Comparison of ENCODE assay signal across 1 cellular context in genomic region chr7:44573464-44574285, GRCh38.
TF ChIP-seq lines count a peak whose summit lies in the region.

DDX56 (minus strand) TSS chr7:44573908; CDS start chr7:44573895, 13 bp downstream.

TF ChIP-seq in HepG2, 621 proteins besides CTCF, POLR2A, EP300 and RAD21 (continued from another document and continues in another):
- TF ChIP-seq KIAA2018 (CRISPR knock-in tag; IDR thresholded peaks at IDR 0.05; ENCODE audit: borderline replicate concordance) = peak; percentile 96; the same call in 1 of the 2 replicates
- no peak for TF ChIP-seq DNMT1 (CRISPR knock-in tag; IDR thresholded peaks at IDR 0.05)
- TF ChIP-seq PRMT3 (CRISPR knock-in tag; IDR thresholded peaks at IDR 0.05; ENCODE audit: borderline replicate concordance, low read depth) = no peak; the same call in 1 of the 2 replicates
- peak; percentile 82 for TF ChIP-seq CREM (IDR thresholded peaks at IDR 0.05)
- no peak; the same call in 1 of the 2 replicates for TF ChIP-seq CREM (CRISPR knock-in tag; IDR thresholded peaks at IDR 0.05)
- TF ChIP-seq CREB1 (IDR thresholded peaks at IDR 0.05) = peak; percentile 74
- TF ChIP-seq CREB1 (CRISPR knock-in tag; IDR thresholded peaks at IDR 0.05) = peak; percentile 88
- TF ChIP-seq SIN3B (IDR thresholded peaks at IDR 0.05; ENCODE audit: low read length) = 0 out of 2 replicates have a peak, but pooled peaks have one; percentile 6
- peak; percentile 89 for TF ChIP-seq HDAC1 (CRISPR knock-in tag; IDR thresholded peaks at IDR 0.05)
- peak; percentile 83; the same call in 1 of the 2 replicates for TF ChIP-seq NFE2L1 (CRISPR knock-in tag; IDR thresholded peaks at IDR 0.05; ENCODE audit: borderline replicate concordance)
- TF ChIP-seq PHF5A (CRISPR knock-in tag; IDR thresholded peaks at IDR 0.05; ENCODE audit: low read depth, unreplicated experiment) = peak; percentile 67
- peak; percentile 61 for TF ChIP-seq JARID2 (CRISPR knock-in tag; IDR thresholded peaks at IDR 0.05; ENCODE audit: insufficient replicate concordance)
- TF ChIP-seq MEIS2 (CRISPR knock-in tag; IDR thresholded peaks at IDR 0.05) = peak; percentile 91
- 0 out of 2 replicates have a peak, but pooled peaks have one; percentile 51 for TF ChIP-seq MIXL1 (CRISPR knock-in tag; IDR thresholded peaks at IDR 0.05)
- peak; percentile 22; the same call in 1 of the 2 replicates for TF ChIP-seq ZFP82 (CRISPR knock-in tag; IDR thresholded peaks at IDR 0.05; ENCODE audit: borderline replicate concordance)
- TF ChIP-seq TFDP2 (CRISPR knock-in tag; IDR thresholded peaks at IDR 0.05) = peak; percentile 96
- no peak for TF ChIP-seq MZF1 (CRISPR knock-in tag; IDR thresholded peaks at IDR 0.05; ENCODE audit: borderline replicate concordance)
- no peak for TF ChIP-seq PHB2 (IDR thresholded peaks at IDR 0.05; ENCODE audit: partially characterized antibody)
- TF ChIP-seq RBM39 (IDR thresholded peaks at IDR 0.05; ENCODE audit: low read depth, low read length, poor library complexity, severe bottlenecking) = peak; percentile 81
- TF ChIP-seq ZNF597 (CRISPR knock-in tag; IDR thresholded peaks at IDR 0.05) = no peak
- no peak for TF ChIP-seq MED8 (CRISPR knock-in tag; IDR thresholded peaks at IDR 0.05; ENCODE audit: insufficient replicate concordance)
- peak; percentile 36; the same call in 1 of the 2 replicates for TF ChIP-seq ZBTB26 (CRISPR knock-in tag; IDR thresholded peaks at IDR 0.05; ENCODE audit: borderline replicate concordance)
- peak; percentile 95 for TF ChIP-seq ZNF18 (CRISPR knock-in tag; IDR thresholded peaks at IDR 0.05; ENCODE audit: insufficient replicate concordance)
- no peak for TF ChIP-seq ZNF121 (CRISPR knock-in tag; IDR thresholded peaks at IDR 0.05)
- TF ChIP-seq STAT6 (CRISPR knock-in tag; IDR thresholded peaks at IDR 0.05; ENCODE audit: borderline replicate concordance) = no peak; the same call in 1 of the 2 replicates
- TF ChIP-seq ZNF253 (CRISPR knock-in tag; IDR thresholded peaks at IDR 0.05; ENCODE audit: borderline replicate concordance) = peak; percentile 25; the same call in 1 of the 2 replicates
- peak; percentile 86 for TF ChIP-seq DRAP1 (CRISPR knock-in tag; IDR thresholded peaks at IDR 0.05)
- TF ChIP-seq DPF2 (CRISPR knock-in tag; IDR thresholded peaks at IDR 0.05; ENCODE audit: borderline replicate concordance, low read depth) = no peak
- peak; percentile 82; the same call in 1 of the 2 replicates for TF ChIP-seq HMGXB3 (CRISPR knock-in tag; IDR thresholded peaks at IDR 0.05; ENCODE audit: borderline replicate concordance)
- TF ChIP-seq ZNF761 (CRISPR knock-in tag; conservative IDR thresholded peaks at IDR 0.05) = peak; percentile 93
- TF ChIP-seq RBM22 (optimal IDR thresholded peaks at IDR 0.05; ENCODE audit: low read length) = peak; percentile 43
- TF ChIP-seq ZC3H13 (CRISPR knock-in tag; IDR thresholded peaks at IDR 0.05) = peak; percentile 68; the same call in 1 of the 2 replicates
- TF ChIP-seq CAMTA2 (CRISPR knock-in tag; IDR thresholded peaks at IDR 0.05; ENCODE audit: borderline replicate concordance) = no peak
- no peak for TF ChIP-seq ATF4 (CRISPR knock-in tag; IDR thresholded peaks at IDR 0.05)
- TF ChIP-seq ZMYM4 (CRISPR knock-in tag; IDR thresholded peaks at IDR 0.05) = peak; percentile 61; the same call in 1 of the 2 replicates
- TF ChIP-seq ZNF24 (IDR thresholded peaks at IDR 0.05) = no peak
